26 cellular contexts compared by ENCODE assay signal in the genomic region with DNA sequence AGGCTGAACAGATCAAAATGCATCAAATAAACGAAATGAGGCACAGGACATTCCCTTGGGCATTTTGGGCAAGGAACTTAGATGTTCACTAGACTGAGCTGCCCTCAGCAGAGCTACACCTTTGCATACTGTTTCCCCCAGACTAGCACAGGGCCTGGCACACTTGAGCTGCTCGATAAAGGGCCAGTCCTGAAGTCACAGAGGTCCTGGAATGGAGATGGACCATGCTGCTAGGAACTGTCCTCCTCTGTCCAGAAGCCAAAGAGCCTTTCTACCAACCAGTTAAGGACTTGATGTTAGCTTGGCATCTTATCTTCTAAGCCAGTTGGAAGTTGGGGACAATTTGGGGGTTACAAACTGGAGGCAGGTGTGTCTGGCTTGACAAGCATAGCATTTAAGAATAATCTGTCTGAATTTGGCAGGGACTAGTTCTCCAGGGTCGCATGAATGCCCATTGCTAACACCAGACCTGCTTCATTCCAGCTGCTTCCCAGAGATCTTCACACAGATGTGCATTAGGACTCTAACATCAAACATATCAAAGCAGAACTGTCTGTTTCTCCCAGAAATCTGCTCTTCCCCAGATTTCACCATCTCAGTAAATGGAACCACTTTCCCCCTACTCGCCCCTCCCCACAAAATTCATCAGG.
"Had no signal": no experiment of that assay in that cellular context is flagged by ENCODE, and none has a peak within 500 bp of the region (broad histone marks: within the 10 kb centered on the region; RNA-seq: fewer than 3 reads in every experiment).

No MANE protein-coding gene starts in this region.

- H3K27ac Mint-ChIP-seq: activated B cell treated with CpG ODN at 0.5 μM for 24 hours; activated CD4-positive, alpha-beta T cell treated with anti-CD3 and anti-CD28 coated beads, Interleukin-2, amount 10 ng/mL, durations not matched to agents 24 days and 14 days; activated CD8-positive, alpha-beta T cell treated with anti-CD3 and anti-CD28 coated beads for 36 hours; activated naive CD8-positive, alpha-beta T cell; activated T-helper 17 cell treated with anti-CD3 and anti-CD28 coated beads, Interleukin-2, amount 50 U/mL, for 72 hours; T-helper 17 cell; T-helper 2 cell treated with Interferon-gamma antibody and Interleukin-4, amounts not matched to agents 5 μg/mL and 100 μg/mL, for 36 hours had no signal

- ATAC-seq: activated CD4-positive, CD25-positive, alpha-beta regulatory T cell treated with anti-CD3 and anti-CD28 coated beads, Interleukin-2, amount 50 U/mL, for 24 hours; activated CD8-positive, alpha-beta T cell treated with anti-CD3 and anti-CD28 coated beads for 36 hours; activated T-cell treated with anti-CD3 and anti-CD28 coated beads, Interleukin-2, amount 50 U/mL, for 4 hours; activated T-helper 17 cell treated with anti-CD3 and anti-CD28 coated beads, Interleukin-2, amount 50 U/mL, for 72 hours; esophagus mucosa; foreskin keratinocyte; gastrocnemius medialis; T-helper 17 cell had no signal

- H3K36me3 ChIP-seq: brain microvascular endothelial cell, gastrocnemius medialis, WERI-Rb-1 had no signal

- H3K9me3 ChIP-seq: gastrocnemius medialis had no signal

- H3K4me1 ChIP-seq: foreskin keratinocyte, gastrocnemius medialis had no signal

- H3K4me3 ChIP-seq: gastrocnemius medialis had no signal

- DNase-seq: activated B cell treated with CpG ODN at 0.5 μM for 24 hours; activated CD4-positive, alpha-beta T cell treated with anti-CD3 and anti-CD28 coated beads, Interleukin-2, amount 50 U/mL, for 48 hours; activated CD8-positive, alpha-beta memory T cell treated with anti-CD3 and anti-CD28 coated beads for 24 hours; activated CD8-positive, alpha-beta T cell treated with anti-CD3 and anti-CD28 coated beads for 36 hours; activated effector memory CD4-positive, alpha-beta T cell treated with Interleukin-2 at 50 U/mL for 16 hours; activated gamma-delta T cell treated with Interleukin-2 at 50 U/mL for 16 hours; activated naive CD4-positive, alpha-beta T cell treated with anti-CD3 and anti-CD28 coated beads, Interleukin-2, amount 50 U/mL, for 16 hours; activated naive CD4-positive, alpha-beta T cell treated with Interleukin-2 at 50 U/mL for 16 hours; activated T-cell treated with anti-CD3 and anti-CD28 coated beads, Interleukin-2, amount 50 U/mL, for 4 hours; amniotic stem cell; brain microvascular endothelial cell; caudate nucleus; effector CD8-positive, alpha-beta T cell; foreskin keratinocyte; gastrocnemius medialis; glutamatergic neuron; T-helper 1 cell; T-helper 17 cell; T1000; WERI-Rb-1 had no signal

- H3K4me3 Mint-ChIP-seq: activated B cell treated with CpG ODN at 0.5 μM for 24 hours; activated CD4-positive, alpha-beta T cell treated with anti-CD3 and anti-CD28 coated beads, Interleukin-2, amount 10 ng/mL, durations not matched to agents 24 days and 14 days; activated CD8-positive, alpha-beta T cell treated with anti-CD3 and anti-CD28 coated beads for 36 hours; activated naive CD8-positive, alpha-beta T cell; activated T-cell treated with anti-CD3 and anti-CD28 coated beads, Interleukin-2, amount 50 U/mL, for 4 hours; activated T-helper 17 cell treated with anti-CD3 and anti-CD28 coated beads, Interleukin-2, amount 50 U/mL, for 72 hours; T-helper 17 cell; T-helper 2 cell treated with Interferon-gamma antibody and Interleukin-4, amounts not matched to agents 5 μg/mL and 100 μg/mL, for 36 hours had no signal

- H3K27me3 ChIP-seq: brain microvascular endothelial cell, gastrocnemius medialis had no signal

- H3K27me3 Mint-ChIP-seq: activated CD4-positive, alpha-beta T cell treated with anti-CD3 and anti-CD28 coated beads, Interleukin-2, amount 10 ng/mL, durations not matched to agents 24 days and 14 days; activated CD8-positive, alpha-beta T cell treated with anti-CD3 and anti-CD28 coated beads for 36 hours; activated naive CD8-positive, alpha-beta T cell; activated T-helper 17 cell treated with anti-CD3 and anti-CD28 coated beads, Interleukin-2, amount 50 U/mL, for 72 hours; T-helper 17 cell had no signal

- H3K9me3 Mint-ChIP-seq: activated CD4-positive, alpha-beta T cell treated with anti-CD3 and anti-CD28 coated beads, Interleukin-2, amount 10 ng/mL, durations not matched to agents 24 days and 14 days; activated CD8-positive, alpha-beta T cell treated with anti-CD3 and anti-CD28 coated beads for 36 hours; activated T-cell treated with anti-CD3 and anti-CD28 coated beads, Interleukin-2, amount 50 U/mL, for 4 hours; activated T-helper 17 cell treated with anti-CD3 and anti-CD28 coated beads, Interleukin-2, amount 50 U/mL, for 72 hours; T-helper 2 cell treated with Interferon-gamma antibody and Interleukin-4, amounts not matched to agents 5 μg/mL and 100 μg/mL, for 36 hours had no signal

- H3K27ac ChIP-seq: brain microvascular endothelial cell, foreskin keratinocyte, gastrocnemius medialis, WERI-Rb-1 had no signal

- H3K4me1 Mint-ChIP-seq: activated B cell treated with CpG ODN at 0.5 μM for 24 hours; activated CD4-positive, alpha-beta T cell treated with anti-CD3 and anti-CD28 coated beads, Interleukin-2, amount 10 ng/mL, durations not matched to agents 24 days and 14 days; activated T-helper 17 cell treated with anti-CD3 and anti-CD28 coated beads, Interleukin-2, amount 50 U/mL, for 72 hours; T-helper 17 cell had no signal

- H3K36me3 Mint-ChIP-seq: activated naive CD8-positive, alpha-beta T cell had no signal
